Comparison of ENCODE assay signal across 31 cellular contexts in the genomic region with DNA sequence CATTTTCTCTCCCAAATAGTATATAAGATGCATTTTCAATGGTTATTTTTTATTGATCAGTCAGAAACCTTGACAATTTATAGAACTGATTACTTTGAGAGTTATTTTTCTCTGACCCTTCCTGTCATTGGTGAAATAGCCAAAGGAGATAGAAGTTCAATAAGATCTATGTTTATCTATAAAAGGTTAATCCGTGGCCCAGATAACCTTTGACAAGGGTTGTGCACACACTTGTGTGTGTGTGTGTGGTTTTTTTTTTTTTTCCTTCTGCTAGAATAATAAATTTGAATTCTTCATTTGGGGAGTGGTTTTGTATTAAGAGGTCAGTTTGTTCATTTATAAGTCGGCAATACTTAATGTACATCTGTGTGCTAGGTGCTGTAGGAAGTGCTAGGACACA.
"Had no signal": no experiment of that assay in that cellular context is flagged by ENCODE, and none has a peak within 500 bp of the region (broad histone marks: within the 10 kb centered on the region; RNA-seq: fewer than 3 reads in every experiment).

No MANE protein-coding gene starts in this region.

- H3K36me3 Mint-ChIP-seq: mesothelial cell of epicardium, natural killer cell, neural progenitor cell had no signal

- H3K27ac Mint-ChIP-seq: mesothelial cell of epicardium; nephron progenitor cell; neural progenitor cell; stimulated activated naive B cell treated with anti-CD40 and anti-IgM and Interleukin-4, amounts not matched to agents 10 μg/mL and 1 μg/mL and 100 μg/mL, for 72 hours had no signal

- H3K4me1 ChIP-seq: parathyroid adenoma had no signal

- H3K9me3 ChIP-seq: left lung, neutrophil, right atrium auricular region, right lobe of liver, stomach, suprapubic skin, thoracic aorta, tibial artery, upper lobe of right lung had no signal

- H3K79me2 ChIP-seq: parathyroid adenoma had no signal

- H3K4me3 ChIP-seq: left lung, lung, neural progenitor cell, right atrium auricular region, smooth muscle cell, stomach, suprapubic skin, thoracic aorta, tibial artery, upper lobe of right lung had no signal

- H3K4me2 ChIP-seq: neural progenitor cell, smooth muscle cell had no signal

- H3K27me3 ChIP-seq: left lung, neural progenitor cell, neutrophil, right atrium auricular region, right lobe of liver, stomach, suprapubic skin, tibial artery, upper lobe of right lung had no signal

- FAIRE-seq: keratinocyte, urothelium cell line had no signal

- H2AFZ ChIP-seq: neural progenitor cell, parathyroid adenoma had no signal

- DNase-seq: hippocampal formation; kidney glomerular epithelial cell; left colon; left lung; mesendoderm; naive B cell; natural killer cell; nephron progenitor cell; occipital lobe; right lobe of liver; stimulated activated CD4-positive, alpha-beta T cell treated with anti-CD3 and anti-CD28 coated beads, Interleukin-1b, Interleukin-23, amount 100 ng/mL, for 48 hours; stimulated activated CD4-positive, alpha-beta T cell treated with anti-CD3 and anti-CD28 coated beads, Interleukin-2, amount 100 ng/mL, for 48 hours; stimulated activated CD4-positive, alpha-beta T cell treated with anti-CD3 and anti-CD28 coated beads, Interleukin-4, amount 100 ng/mL, for 4 hours; stimulated activated CD8-positive, alpha-beta memory T cell treated with anti-CD3 and anti-CD28 coated beads, Interleukin-4, amount 100 ng/mL, for 48 hours; stimulated activated naive B cell treated with anti-CD40 and anti-IgM and Interleukin-4, amounts not matched to agents 10 μg/mL and 1 μg/mL and 100 μg/mL, for 72 hours; stimulated activated naive CD8-positive, alpha-beta T cell treated with anti-CD3 and anti-CD28 coated beads, Interleukin-15, Interleukin-2, amounts not matched to agents 100 U/mL and 50 U/mL, for 24 hours; stomach; tibial artery; trophoblast cell; upper lobe of right lung had no signal

- ATAC-seq: left lung; natural killer cell; stimulated activated naive B cell treated with anti-CD40 and anti-IgM and Interleukin-4, amounts not matched to agents 10 μg/mL and 1 μg/mL and 100 μg/mL, for 72 hours; stimulated activated naive CD8-positive, alpha-beta T cell treated with anti-CD3 and anti-CD28 coated beads, Interleukin-15, Interleukin-2, amounts not matched to agents 100 U/mL and 50 U/mL, for 24 hours; upper lobe of right lung had no signal

- H3K36me3 ChIP-seq: neural progenitor cell, right atrium auricular region, right lobe of liver, suprapubic skin, thoracic aorta had no signal

- H3K27ac ChIP-seq: left lung, neural progenitor cell, neutrophil, parathyroid adenoma, thoracic aorta, tibial artery, upper lobe of right lung had no signal

- H3K4me3 Mint-ChIP-seq: mesothelial cell of epicardium; naive B cell; natural killer cell; nephron progenitor cell; neural progenitor cell; stimulated activated naive B cell treated with anti-CD40 and anti-IgM and Interleukin-4, amounts not matched to agents 10 μg/mL and 1 μg/mL and 100 μg/mL, for 72 hours had no signal

- H3K27me3 Mint-ChIP-seq: naive B cell; stimulated activated naive B cell treated with anti-CD40 and anti-IgM and Interleukin-4, amounts not matched to agents 10 μg/mL and 1 μg/mL and 100 μg/mL, for 72 hours had no signal

- H3K9ac ChIP-seq: neural progenitor cell, parathyroid adenoma had no signal
